ENCODE assay signal across 1 cellular context in genomic region chr18:74147779-74148542, GRCh38.
TF ChIP-seq lines count a peak whose summit lies in the region.

Gene FBXO15, minus strand, starts transcription at chr18:74147834. Its CDS starts 49 bp downstream, at chr18:74147785.
Gene TIMM21, plus strand, starts transcription at chr18:74148523. Its CDS starts 286 bp downstream, at chr18:74148809.

TF ChIP-seq in K562, 482 proteins besides CTCF, POLR2A, EP300 and RAD21 (continued from another document):
- 0 out of 4 replicates have a peak, but pooled peaks of 1 of the 2 experiments have one; percentile 17 for TF ChIP-seq ZMIZ1 (IDR thresholded peaks at IDR 0.05; ENCODE audit: low read depth in 2 of 2, low read length in 2 of 2)
- peak; percentile 91 for TF ChIP-seq DIDO1 (tag; IDR thresholded peaks at IDR 0.05; ENCODE audit: low read depth)
- TF ChIP-seq ZZZ3 (IDR thresholded peaks at IDR 0.05): peak; percentile 48; the same call in 1 of the 2 replicates
- no peak for TF ChIP-seq TEAD2 (tag; IDR thresholded peaks at IDR 0.05)
- no peak for TF ChIP-seq MBD1 (CRISPR knock-in tag; IDR thresholded peaks at IDR 0.05)
- no peak for TF ChIP-seq ILF3 (IDR thresholded peaks at IDR 0.05; ENCODE audit: borderline replicate concordance)
- peak; percentile 24; the same call in 1 of the 2 replicates for TF ChIP-seq MGA (IDR thresholded peaks at IDR 0.05)
- TF ChIP-seq RFX1 (IDR thresholded peaks at IDR 0.05): peak; percentile 91
- TF ChIP-seq ZNF146 (CRISPR knock-in tag; IDR thresholded peaks at IDR 0.05; ENCODE audit: unreplicated experiment): no peak
- no peak for TF ChIP-seq SMC3 (conservative IDR thresholded peaks at IDR 0.05; ENCODE audit: insufficient read depth, low read depth, low read length)
- TF ChIP-seq FOXM1 (IDR thresholded peaks at IDR 0.05; ENCODE audit: low read depth): no peak
- TF ChIP-seq FOXM1 (CRISPR knock-in tag; IDR thresholded peaks at IDR 0.05; ENCODE audit: low read depth): no peak
- TF ChIP-seq CLOCK (CRISPR knock-in tag; IDR thresholded peaks at IDR 0.05; ENCODE audit: borderline replicate concordance): no peak
- TF ChIP-seq HDAC2 (IDR thresholded peaks at IDR 0.05): no peak
